Comparison of ENCODE assay signal across 17 cellular contexts in the genomic region with DNA sequence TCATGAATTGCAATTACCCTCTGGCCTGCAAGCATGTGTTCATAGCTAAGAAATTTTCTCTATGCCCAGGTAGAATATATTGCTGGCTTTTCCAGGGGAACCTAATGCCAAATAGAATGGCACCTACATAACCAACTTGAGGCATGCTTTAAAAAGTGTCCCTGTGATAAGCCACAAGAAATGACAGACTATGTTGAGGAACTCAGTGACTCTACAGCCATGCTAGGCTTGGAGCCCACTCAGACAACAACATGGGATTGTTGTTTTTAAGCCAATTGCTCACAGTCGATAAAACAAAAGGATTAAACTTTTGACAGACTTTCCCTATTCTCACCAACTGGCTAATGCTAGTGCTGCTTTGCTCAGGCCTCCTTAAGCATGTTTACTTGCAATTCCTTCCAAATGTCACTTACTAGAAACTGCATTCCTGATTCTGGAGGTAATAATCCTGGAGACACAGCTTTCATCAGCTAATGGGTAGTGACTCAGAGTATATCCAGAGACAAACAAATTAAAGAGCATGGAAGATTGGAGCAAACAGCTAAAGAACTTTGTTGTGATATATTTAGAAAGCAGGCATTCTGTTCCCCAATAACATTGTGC.
DNase-seq lines count a peak whose midpoint lies in the region; ATAC-seq, FAIRE-seq and TF ChIP-seq lines count a peak whose summit lies in the region.
"Had no signal": no experiment of that assay in that cellular context is flagged by ENCODE, and none has a peak within 500 bp of the region (broad histone marks: within the 10 kb centered on the region; RNA-seq: fewer than 3 reads in every experiment).

No MANE protein-coding gene starts in this region.

- no peaks in the 10 kb centered on the region for H3K79me2 ChIP-seq in hepatocyte

- no peak for TF ChIP-seq CTCF in hepatocyte (IDR thresholded peaks at IDR 0.05; ENCODE audit: poor library complexity)
- no peak for TF ChIP-seq CTCF in transverse colon (IDR thresholded peaks at IDR 0.05)

- H3K9me2 ChIP-seq in hepatocyte (replicated peaks; ENCODE audit: insufficient read depth) = no peaks in the 10 kb centered on the region

- H3K4me3 ChIP-seq in hepatocyte = no peak overlapping the region
- H3K4me3 ChIP-seq in transverse colon = no peak overlapping the region
- H3K4me3 ChIP-seq: gastrocnemius medialis, testis had no signal

- H3K36me3 ChIP-seq in hepatocyte (replicated peaks; ENCODE audit: insufficient read depth, low read depth) (no peaks in the 10 kb centered on the region), transverse colon (no peaks in the 10 kb centered on the region)
- H3K36me3 ChIP-seq: gastrocnemius medialis had no signal

- 32% methylated on average over 1 of the region's 1 CpG for WGBS in hepatocyte (ENCODE audit: low lambda C conversion rate, missing lambda C conversion rate)
- 52% methylated on average over 1 of the region's 1 CpG; no CpG with 5 or more reads in 1 of the 2 donors for WGBS in transverse colon (ENCODE audit: low coverage in 1 of 2), 2 donors

- FAIRE-seq in GM12892 (lab: Jason Lieb, UNC) = no peak
- FAIRE-seq: H54 had no signal

- intact Hi-C loops in transverse colon (cut with DNase I; ENCODE audit: low total_unique reads) = no loop called here

- in situ Hi-C loops in transverse colon (cut with MboI; ENCODE audit: low pct_ligation_motif_present in 1 of 4, low pct_unique_long_range_greater_than_20kb in 1 of 4, low sequenced_read_pairs in 3 of 4) = no loop called here

- H3K27ac ChIP-seq in hepatocyte (peak overlapping the region; percentile 53), transverse colon (peak overlapping the region; percentile 14 to 40 (median 30))
- H3K27ac ChIP-seq: gastrocnemius medialis, testis had no signal

- no peak overlapping the region for H2AFZ ChIP-seq in hepatocyte

- ATAC-seq in GM19023 (IDR thresholded peaks at IDR 0.05; ENCODE audit: unreplicated experiment) = no peak
- ATAC-seq: gastrocnemius medialis had no signal

- peaks cover 9% of the 10 kb centered on the region for H3K4me1 ChIP-seq in hepatocyte (ENCODE audit: insufficient read depth)
- H3K4me1 ChIP-seq in transverse colon = peaks cover 0 to 9% (median 0%) of the 10 kb centered on the region in 4 donors
- H3K4me1 ChIP-seq: gastrocnemius medialis, testis had no signal

- no peaks in the 10 kb centered on the region for H4K20me1 ChIP-seq in hepatocyte (ENCODE audit: insufficient read depth, poor library complexity, severe bottlenecking)

- TF ChIP-seq POLR2A in transverse colon (IDR thresholded peaks at IDR 0.05) = no peak
- no peak for TF ChIP-seq POLR2A in GM12892 (IDR thresholded peaks at IDR 0.05; ENCODE audit: low read depth, low read length)

- TF ChIP-seq EP300 in transverse colon (IDR thresholded peaks at IDR 0.05; ENCODE audit: low read depth) = no peak

- H3K4me2 ChIP-seq in hepatocyte = no peak overlapping the region

- H3K27me3 ChIP-seq in hepatocyte (no peaks in the 10 kb centered on the region), transverse colon (no peaks in the 10 kb centered on the region)
- H3K27me3 ChIP-seq: gastrocnemius medialis, testis had no signal

- H3K9me3 ChIP-seq in hepatocyte (ENCODE audit: low read depth) (no peaks in the 10 kb centered on the region), transverse colon (no peaks in the 10 kb centered on the region)
- H3K9me3 ChIP-seq: gastrocnemius medialis, testis had no signal

- DNase-seq in HCEC 1CT (peak; percentile 72), astrocyte of the hippocampus (ENCODE audit: low read depth, low spot score) (peak; percentile 64), hepatocyte (ENCODE audit: low spot score) (peak; percentile 11), transverse colon (no peak), SIG-M5 treated with dmso at 0.1 percent for 504 hours (lab: John Stamatoyannopoulos, UW; ENCODE audit: unreplicated experiment) (no peak), GM12892 (ENCODE audit: insufficient read length) (no peak)
- DNase-seq: activated effector memory CD4-positive, alpha-beta T cell treated with Interleukin-2 at 50 U/mL for 16 hours; aorta; CD4-positive, CD25-positive, alpha-beta regulatory T cell; gastrocnemius medialis; islet precursor cell; NCI-H1417; NCI-H226; posterior cingulate gyrus; testis had no signal

Comparison
In these comparisons a context has a peak if more than half of its experiments do, and no peak if none do; other contexts are left out.
1. DNase-seq: peak in HCEC 1CT (single experiment), astrocyte of the hippocampus (single experiment) and hepatocyte (single experiment); none in transverse colon (single experiment), SIG-M5 treated with dmso at 0.1 percent for 504 hours (single experiment) and GM12892 (single experiment).